Comparison of ENCODE assay signal across 25 cellular contexts in genomic region chr18:77323640-77324370, GRCh38.
"Had no signal": no experiment of that assay in that cellular context is flagged by ENCODE, and none has a peak within 500 bp of the region (broad histone marks: within the 10 kb centered on the region; RNA-seq: fewer than 3 reads in every experiment).

No MANE protein-coding gene starts in this region.

- DNase-seq: activated CD4-positive, alpha-beta memory T cell treated with anti-CD3 and anti-CD28 coated beads for 36 hours; activated CD4-positive, alpha-beta T cell treated with anti-CD3 and anti-CD28 coated beads, Interleukin-2, amount 10 ng/mL, durations not matched to agents 24 days and 14 days; activated CD4-positive, CD25-positive, alpha-beta regulatory T cell treated with anti-CD3 and anti-CD28 coated beads, Interleukin-2, amount 50 U/mL, for 72 hours; activated CD8-positive, alpha-beta memory T cell treated with anti-CD3 and anti-CD28 coated beads, Interleukin-2, amount 50 U/mL, for 4 hours; activated gamma-delta T cell; activated naive CD4-positive, alpha-beta T cell treated with anti-CD3 and anti-CD28 coated beads, Interleukin-2, amount 10 ng/mL, durations not matched to agents 7 days and 5 days; activated naive CD8-positive, alpha-beta T cell treated with anti-CD3 and anti-CD28 coated beads, Interleukin-2, amount 10 ng/mL, durations not matched to agents 7 days and 5 days; activated T-cell treated with anti-CD3 and anti-CD28 coated beads, Interleukin-2, amount 50 U/mL, for 24 hours; caudate nucleus; foreskin keratinocyte; lower lobe of right lung; mesenchymal stem cell; naive thymus-derived CD8-positive, alpha-beta T cell; nucleus accumbens; pancreas; psoas muscle; spleen; stimulated activated naive CD4-positive, alpha-beta T cell; T-helper 17 cell; T1000; testis; transverse colon had no signal

- ATAC-seq: foreskin keratinocyte; lower lobe of right lung; naive thymus-derived CD8-positive, alpha-beta T cell; pancreas; psoas muscle; T-helper 17 cell had no signal

- H3K4me1 ChIP-seq: ascending aorta, foreskin keratinocyte, lower lobe of right lung, spleen, testis, transverse colon had no signal

- H3K9me3 ChIP-seq: ascending aorta, lower lobe of right lung, pancreas, psoas muscle, spleen, testis, transverse colon had no signal

- H3K4me3 ChIP-seq: ascending aorta, lower lobe of right lung, pancreas, psoas muscle, spleen, testis, transverse colon had no signal

- FAIRE-seq: endothelial cell of umbilical vein, keratinocyte, pancreas had no signal

- H3K27me3 ChIP-seq: ascending aorta, foreskin keratinocyte, pancreas, testis had no signal

- H3K27ac ChIP-seq: ascending aorta, foreskin keratinocyte, lower lobe of right lung, pancreas, psoas muscle, spleen, testis, transverse colon had no signal

- H3K36me3 ChIP-seq: ascending aorta, lower lobe of right lung, pancreas, spleen, transverse colon had no signal
